ENCODE assay signal across 12 cellular contexts in genomic region chr11:128022007-128022368, GRCh38.
DNase-seq lines count a peak whose midpoint lies in the region; ATAC-seq, FAIRE-seq and TF ChIP-seq lines count a peak whose summit lies in the region.
"Had no signal": no experiment of that assay in that cellular context is flagged by ENCODE, and none has a peak within 500 bp of the region (broad histone marks: within the 10 kb centered on the region; RNA-seq: fewer than 3 reads in every experiment).

No MANE protein-coding gene starts in this region.

- no peak for DNase-seq in H54 (ENCODE audit: insufficient read length, low spot score)
- DNase-seq in RWPE2 (ENCODE audit: low spot score) = no peak
- DNase-seq in iris pigment epithelial cell (ENCODE audit: low read depth) = peak; percentile 74
- no peak for DNase-seq in NCI-H1417 (lab: John Stamatoyannopoulos, UW)
- DNase-seq in NCI-H1105 (lab: John Stamatoyannopoulos, UW) = no peak
- DNase-seq in ascending aorta (ENCODE audit: low spot score in 2 of 2) = no peak
- DNase-seq: DND-41; effector CD8-positive, alpha-beta T cell; MM.1S; T-helper 17 cell had no signal

- peak overlapping the region; percentile 50 for H3K27ac ChIP-seq in RWPE2 (ENCODE audit: poor library complexity, severe bottlenecking)
- H3K27ac ChIP-seq in ascending aorta = no peak overlapping the region

- H3K27me3 ChIP-seq in RWPE2 (ENCODE audit: insufficient read depth, poor library complexity, severe bottlenecking) (no peaks in the 10 kb centered on the region), ascending aorta (no peaks in the 10 kb centered on the region)

- H3K9me3 ChIP-seq in RWPE2 (ENCODE audit: severe bottlenecking) (no peaks in the 10 kb centered on the region), ascending aorta (no peaks in the 10 kb centered on the region)

- peaks cover 19% of the 10 kb centered on the region for H3K4me1 ChIP-seq in RWPE2 (ENCODE audit: insufficient read depth, poor library complexity, severe bottlenecking)
- H3K4me1 ChIP-seq in ascending aorta = peaks cover 0 to 3% of the 10 kb centered on the region in 2 donors

- TF ChIP-seq CTCF in RWPE2 (IDR thresholded peaks at IDR 0.05; ENCODE audit: poor library complexity, severe bottlenecking) (peak; percentile 31), ascending aorta (IDR thresholded peaks at IDR 0.05) (peak in 1 of 3 experiments; percentile 0)

- H3K4me3 ChIP-seq in RWPE2 (ENCODE audit: severe bottlenecking) (no peak overlapping the region), ascending aorta (no peak overlapping the region)

- peak; percentile 69 for FAIRE-seq in H54 (lab: Jason Lieb, UNC)

- ATAC-seq in GM18502 (IDR thresholded peaks at IDR 0.05; ENCODE audit: poor library complexity, unreplicated experiment) = peak; percentile 54
- peak; percentile 42; the same call in 1 of the 3 replicates for ATAC-seq in RWPE2 (ENCODE audit: low read depth)
- ATAC-seq in GM19397 (IDR thresholded peaks at IDR 0.05; ENCODE audit: unreplicated experiment) = no peak
- ATAC-seq: T-helper 17 cell had no signal

- intact Hi-C loops in ascending aorta (cut with DNase I) = loop anchor here (5.0 kb wide), 1 partner anchor 180 kb away; no protein-coding TSS in a partner anchor

- no peak for TF ChIP-seq POLR2A in H54 (IDR thresholded peaks at IDR 0.05; ENCODE audit: low read depth, low read length)

- no peaks in the 10 kb centered on the region for H3K36me3 ChIP-seq in RWPE2 (ENCODE audit: low read depth)
- no peaks in the 10 kb centered on the region for H3K36me3 ChIP-seq in ascending aorta
